Comparison of ENCODE assay signal across 1 cellular context in genomic region chr4:40587351-40587750, GRCh38.
TF ChIP-seq lines count a peak whose summit lies in the region.

No MANE protein-coding gene starts in this region.

TF ChIP-seq in A549, 52 proteins besides CTCF, POLR2A, EP300 and RAD21 (continued from another document):
- no peak for TF ChIP-seq PBX3 (IDR thresholded peaks at IDR 0.05)
- no peak for TF ChIP-seq CBX2 (IDR thresholded peaks at IDR 0.05; ENCODE audit: borderline replicate concordance, low read depth)
- no peak for TF ChIP-seq KDM1A (IDR thresholded peaks at IDR 0.05; ENCODE audit: low read depth)
- no peak for TF ChIP-seq NFE2L2 (conservative IDR thresholded peaks at IDR 0.05; ENCODE audit: low read length)
- TF ChIP-seq MYC (IDR thresholded peaks at IDR 0.05; ENCODE audit: borderline replicate concordance, low read length): no peak
- TF ChIP-seq MAX (IDR thresholded peaks at IDR 0.05): no peak
- TF ChIP-seq HOXA7 (CRISPR knock-in tag; IDR thresholded peaks at IDR 0.05): no peak
- no peak for TF ChIP-seq TP53 (CRISPR knock-in tag; IDR thresholded peaks at IDR 0.05)
